Comparison of ENCODE assay signal across 24 cellular contexts in genomic region chr2:85926931-85927527, GRCh38. TPM values are rescaled to one million over a fixed set of nuclear protein-coding genes. Genes with fewer than 3 reads are reported as not detected.
DNase-seq lines count a peak whose midpoint lies in the region; TF ChIP-seq lines count a peak whose summit lies in the region.
"Had no signal": no experiment of that assay in that cellular context is flagged by ENCODE, and none has a peak within 500 bp of the region (broad histone marks: within the 10 kb centered on the region; RNA-seq: fewer than 3 reads in every experiment).

No MANE protein-coding gene starts in this region.

- H3K27me3 ChIP-seq in PC-9 (ENCODE audit: insufficient read depth, low read depth): no peaks in the 10 kb centered on the region
- H3K27me3 ChIP-seq in dorsolateral prefrontal cortex: no peaks in the 10 kb centered on the region
- H3K27me3 ChIP-seq in neural progenitor cell: no peaks in the 10 kb centered on the region
- no peaks in the 10 kb centered on the region for H3K27me3 ChIP-seq in A673 (replicated peaks; ENCODE audit: insufficient read depth, low read depth, low read length, poor library complexity)

- peak overlapping the region; percentile 77 for H3K4me2 ChIP-seq in PC-9
- H3K4me2 ChIP-seq in neural progenitor cell: no peak overlapping the region

- H3K27me3 Mint-ChIP-seq in neural progenitor cell (ENCODE audit: insufficient read depth, low read depth) (no peaks in the 10 kb centered on the region), mesothelial cell of epicardium (ENCODE audit: low read depth) (no peaks in the 10 kb centered on the region)
- H3K27me3 Mint-ChIP-seq: CD4-positive, alpha-beta T cell; stimulated activated naive CD8-positive, alpha-beta T cell treated with anti-CD3 and anti-CD28 coated beads, Interleukin-15, Interleukin-2, amounts not matched to agents 100 ng/mL and 50 ng/mL, for 24 hours had no signal

- H3K4me3 Mint-ChIP-seq in neural progenitor cell: no peak overlapping the region
- H3K4me3 Mint-ChIP-seq in mesothelial cell of epicardium: no peak overlapping the region
- H3K4me3 Mint-ChIP-seq: activated naive CD4-positive, alpha-beta T cell treated with anti-CD3 and anti-CD28 coated beads for 36 hours; CD4-positive, alpha-beta T cell; endodermal cell; nephron; stimulated activated naive CD8-positive, alpha-beta T cell treated with anti-CD3 and anti-CD28 coated beads, Interleukin-15, Interleukin-2, amounts not matched to agents 100 ng/mL and 50 ng/mL, for 24 hours had no signal

- H3K36me3 ChIP-seq in PC-9 (ENCODE audit: low read depth) (0 out of 2 replicates have a peak, but pooled peaks cover 3% of the 10 kb centered on the region), neural progenitor cell (no peaks in the 10 kb centered on the region), A673 (ENCODE audit: insufficient read depth, low read length, poor library complexity, severe bottlenecking) (no peaks in the 10 kb centered on the region)
- H3K36me3 ChIP-seq: HAP-1, WERI-Rb-1 had no signal

- H3K9me3 ChIP-seq in PC-9 (ENCODE audit: insufficient read depth, low read depth) (peaks cover 5% of the 10 kb centered on the region; the same call in 1 of the 2 replicates), neural progenitor cell (ENCODE audit: low read depth) (no peaks in the 10 kb centered on the region), A673 (ENCODE audit: low read depth, low read length, poor library complexity, severe bottlenecking) (no peaks in the 10 kb centered on the region)
- H3K9me3 ChIP-seq: HAP-1, psoas muscle had no signal

- DNase-seq in AG08395 (ENCODE audit: low spot score) (peak; percentile 40), PC-9 (peak; percentile 17 to 68), dorsolateral prefrontal cortex (no peak), neural progenitor cell (ENCODE audit: low spot score) (no peak), mesothelial cell of epicardium (ENCODE audit: low spot score in 2 of 2, unreplicated experiment in 2 of 2) (no peak), NCI-H187 (lab: John Stamatoyannopoulos, UW) (no peak), NCI-H226 (no peak), A673 (ENCODE audit: low spot score) (no peak)
- DNase-seq: activated CD4-positive, alpha-beta T cell treated with anti-CD3 and anti-CD28 coated beads, Interleukin-2, amount 50 U/mL, for 48 hours; activated naive CD4-positive, alpha-beta T cell treated with anti-CD3 and anti-CD28 coated beads for 36 hours; CD4-positive, alpha-beta T cell; endodermal cell; foreskin melanocyte; NCI-H1694; NCI-H345; psoas muscle; SHP77 treated with DMSO at 0.1 percent for 48 hours; small intestine; stimulated activated CD4-positive, alpha-beta T cell treated with anti-CD3 and anti-CD28 coated beads, Interleukin-2, amount 100 ng/mL, for 48 hours; T-helper 1 cell; WERI-Rb-1 had no signal

- peaks cover 45% of the 10 kb centered on the region for H3F3A ChIP-seq in PC-9 (ENCODE audit: insufficient read depth, low read depth)
- no peaks in the 10 kb centered on the region for H3F3A ChIP-seq in neural progenitor cell (ENCODE audit: low read depth)

- POLR2A ChIA-PET in PC-9 (lab: Charles Lee; ENCODE audit: unreplicated experiment) (interaction anchor here (0.6 kb wide), 1 partner anchor 80 kb away, joined by 3 read pairs; no protein-coding TSS in a partner anchor), A673 (lab: Charles Lee; ENCODE audit: low non-redundant PET) (no interaction called here)

- H3K9me3 Mint-ChIP-seq in neural progenitor cell: peaks cover 6% of the 10 kb centered on the region
- no peaks in the 10 kb centered on the region for H3K9me3 Mint-ChIP-seq in mesothelial cell of epicardium
- H3K9me3 Mint-ChIP-seq: activated naive CD4-positive, alpha-beta T cell treated with anti-CD3 and anti-CD28 coated beads for 36 hours; CD4-positive, alpha-beta T cell; endodermal cell; nephron had no signal

- intact Hi-C loops in PC-9 (cut with micrococcal nuclease; ENCODE audit: unreplicated experiment) (loop anchor here (2.0 kb wide), 1 partner anchor 38 kb away; the partner anchor contains the start of gene ST3GAL5), dorsolateral prefrontal cortex (cut with DNase I) (loop anchor here (5.0 to 10.0 kb wide), 4 partner anchors 100 to 150 kb away; no protein-coding TSS in a partner anchor), A673 (cut with micrococcal nuclease; ENCODE audit: unreplicated experiment) (no loop called here)

- H3K27ac ChIP-seq in PC-9 (peak overlapping the region; percentile 84), dorsolateral prefrontal cortex (peak overlapping the region; percentile 53 to 99 (median 95)), neural progenitor cell (no peak overlapping the region), A673 (ENCODE audit: low read depth, low read length, poor library complexity, severe bottlenecking) (no peak overlapping the region)
- H3K27ac ChIP-seq: psoas muscle, WERI-Rb-1 had no signal

- H4K20me1 ChIP-seq in PC-9 (ENCODE audit: insufficient read depth): no peaks in the 10 kb centered on the region
- H4K20me1 ChIP-seq in neural progenitor cell (ENCODE audit: low read depth): no peaks in the 10 kb centered on the region

- no peaks in the 10 kb centered on the region for H3K36me3 Mint-ChIP-seq in neural progenitor cell
- no peaks in the 10 kb centered on the region for H3K36me3 Mint-ChIP-seq in mesothelial cell of epicardium

- no peaks in the 10 kb centered on the region for H3K79me2 ChIP-seq in PC-9 (ENCODE audit: low read depth)
- no peaks in the 10 kb centered on the region for H3K79me2 ChIP-seq in neural progenitor cell (ENCODE audit: low read depth)

- BruUV-seq in PC-9 (replicated peaks; lab: Mats Ljungman, UMichigan) (no TSS peak), A673 (replicated peaks; lab: Mats Ljungman, UMichigan) (no TSS peak)

- TF ChIP-seq CTCF in PC-9 (conservative IDR thresholded peaks at IDR 0.05) (no peak), dorsolateral prefrontal cortex (IDR thresholded peaks at IDR 0.05 in 54 of 56, conservative IDR thresholded peaks at IDR 0.05 in 2 of 56; ENCODE audit: low read depth in 1 of 56, partially characterized antibody in 56 of 56) (no peak), neural progenitor cell (IDR thresholded peaks at IDR 0.05) (no peak), mesothelial cell of epicardium (IDR thresholded peaks at IDR 0.05; ENCODE audit: unreplicated experiment) (no peak), A673 (conservative IDR thresholded peaks at IDR 0.05; ENCODE audit: low read depth, low read length) (no peak)

- H2AFZ ChIP-seq in PC-9: peak overlapping the region; percentile 58; the same call in 1 of the 2 replicates
- no peak overlapping the region for H2AFZ ChIP-seq in neural progenitor cell (replicated peaks)

- peak overlapping the region; percentile 33; the same call in 1 of the 2 replicates for H3K4me3 ChIP-seq in PC-9
- H3K4me3 ChIP-seq in dorsolateral prefrontal cortex: no peak overlapping the region
- H3K4me3 ChIP-seq in neural progenitor cell: no peak overlapping the region
- no peak overlapping the region for H3K4me3 ChIP-seq in A673 (ENCODE audit: low read depth, low read length, poor library complexity, severe bottlenecking)
- H3K4me3 ChIP-seq: HAP-1, psoas muscle had no signal

- H3K9ac ChIP-seq in neural progenitor cell: no peak overlapping the region

- CTCF ChIA-PET in PC-9 (lab: Charles Lee): no interaction called here
- CTCF ChIA-PET in A673 (lab: Charles Lee): no interaction called here

- no peaks in the 10 kb centered on the region for H3K9me2 ChIP-seq in PC-9 (ENCODE audit: insufficient read depth)

- H3K4me1 ChIP-seq in PC-9 (replicated peaks; ENCODE audit: insufficient read depth) (peaks cover 82% of the 10 kb centered on the region), neural progenitor cell (peaks cover under 1% of the 10 kb centered on the region), A673 (ENCODE audit: insufficient read depth, low read length, poor library complexity, severe bottlenecking) (no peaks in the 10 kb centered on the region)
- H3K4me1 ChIP-seq: HAP-1 had no signal

- H3K4me1 Mint-ChIP-seq in neural progenitor cell (peaks cover 9% of the 10 kb centered on the region), mesothelial cell of epicardium (peaks cover 21% of the 10 kb centered on the region)

- H3K27ac Mint-ChIP-seq in neural progenitor cell: peak overlapping the region; percentile 72
- H3K27ac Mint-ChIP-seq in mesothelial cell of epicardium: no peak overlapping the region
- H3K27ac Mint-ChIP-seq: activated naive CD4-positive, alpha-beta T cell treated with anti-CD3 and anti-CD28 coated beads for 36 hours; CD4-positive, alpha-beta T cell; stimulated activated naive CD8-positive, alpha-beta T cell treated with anti-CD3 and anti-CD28 coated beads, Interleukin-15, Interleukin-2, amounts not matched to agents 100 ng/mL and 50 ng/mL, for 24 hours had no signal

RNA-seq across cellular contexts. Expression of gene ST3GAL5, which starts 38.2 kb away (rescaled TPM):
- total RNA-seq in PC-9 (2021) (5.9 and 7.2 TPM in 2 replicates), dorsolateral prefrontal cortex (100 to 1,000 TPM in 11 of 120 experiments, 10 to 100 TPM in 109; 56.0 to 109 (median 86.7) TPM), neural progenitor cell (ENCODE audit: low replicate concordance) (9.7 and 9.9 TPM in 2 replicates), mesothelial cell of epicardium (23.2 to 28.6 TPM (median 25.8 TPM) in 3 replicates), A673 (2021) (25.3 and 27.1 TPM in 2 replicates)

Comparison
In these comparisons a context has a peak if more than half of its experiments do, and no peak if none do; other contexts are left out.
1. DNase-seq: peak in AG08395 (single experiment) and PC-9 (2 of 2); none in dorsolateral prefrontal cortex (0 of 10), neural progenitor cell (single experiment), mesothelial cell of epicardium (0 of 2), NCI-H187 (0 of 2), NCI-H226 (single experiment) and A673 (single experiment).
2. H3K27ac ChIP-seq: peak in PC-9 (single experiment) and dorsolateral prefrontal cortex (59 of 59); none in neural progenitor cell (single experiment) and A673 (single experiment).